Comparison of ENCODE assay signal across 16 cellular contexts in genomic region chrX:74490249-74490648, GRCh38.
"Had no signal": no experiment of that assay in that cellular context is flagged by ENCODE, and none has a peak within 500 bp of the region (broad histone marks: within the 10 kb centered on the region; RNA-seq: fewer than 3 reads in every experiment).

No MANE protein-coding gene starts in this region.

- H3K36me3 Mint-ChIP-seq: naive thymus-derived CD4-positive, alpha-beta T cell had no signal

- H3K4me1 Mint-ChIP-seq: naive thymus-derived CD4-positive, alpha-beta T cell had no signal

- DNase-seq: cortex of kidney; dorsolateral prefrontal cortex; effector CD8-positive, alpha-beta T cell; foreskin melanocyte; heart left ventricle; hippocampal formation; mammary epithelial cell; naive thymus-derived CD4-positive, alpha-beta T cell; posterior cingulate gyrus; spleen; stimulated activated CD4-positive, alpha-beta T cell treated with anti-CD3 and anti-CD28 coated beads, Interleukin-15, amount 100 ng/mL, for 24 hours; stimulated activated CD4-positive, alpha-beta T cell treated with anti-CD3 and anti-CD28 coated beads, Interleukin-1b, Interleukin-23, amount 100 ng/mL, for 48 hours; stimulated activated CD4-positive, alpha-beta T cell treated with anti-CD3 and anti-CD28 coated beads, Interleukin-4, amount 100 ng/mL, for 24 hours; stimulated activated naive CD4-positive, alpha-beta T cell treated with Interleukin-2 at 50 U/mL for 16 hours; trophoblast cell had no signal

- H3K36me3 ChIP-seq: heart left ventricle, spleen had no signal

- H3K27ac Mint-ChIP-seq: naive thymus-derived CD4-positive, alpha-beta T cell had no signal

- H3K9me3 ChIP-seq: heart left ventricle, spleen had no signal

- H3K9me3 Mint-ChIP-seq: naive thymus-derived CD4-positive, alpha-beta T cell had no signal

- H3K27me3 Mint-ChIP-seq: naive thymus-derived CD4-positive, alpha-beta T cell had no signal

- H3K27ac ChIP-seq: dorsolateral prefrontal cortex, heart left ventricle, spleen had no signal

- ATAC-seq: heart left ventricle; naive thymus-derived CD4-positive, alpha-beta T cell; sciatic nerve had no signal

- H3K4me3 Mint-ChIP-seq: naive thymus-derived CD4-positive, alpha-beta T cell had no signal

- H3K4me1 ChIP-seq: heart left ventricle, spleen had no signal

- H3K4me3 ChIP-seq: dorsolateral prefrontal cortex, heart left ventricle, spleen had no signal
